8 cellular contexts compared by ENCODE assay signal in the genomic region with DNA sequence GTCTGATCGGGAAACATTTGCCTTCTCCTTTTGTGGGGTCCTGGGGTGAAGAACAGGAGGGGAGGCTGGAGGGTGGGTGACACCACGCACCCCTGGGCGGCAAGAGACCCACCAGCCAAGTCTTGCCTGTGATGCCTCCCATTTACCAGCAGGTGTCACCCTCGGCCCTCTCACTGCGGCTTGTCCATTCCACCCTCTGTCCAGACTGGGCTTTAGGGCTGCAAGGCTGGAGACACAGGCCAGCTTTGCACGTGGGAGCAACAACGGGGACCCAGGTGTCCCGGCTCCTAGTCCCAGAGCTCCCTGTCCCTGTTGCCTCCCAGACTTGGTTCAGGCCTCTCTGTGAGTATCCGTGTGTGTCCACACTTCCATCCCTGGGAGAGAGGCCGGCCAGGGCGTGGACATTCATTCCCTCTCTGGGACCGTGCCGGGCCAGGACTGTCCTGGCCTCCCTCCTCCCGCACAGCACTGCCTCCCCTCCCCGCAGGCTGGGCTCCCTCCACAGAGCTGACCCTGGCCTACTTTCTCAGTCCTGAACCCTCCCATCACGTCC.
DNase-seq lines count a peak whose midpoint lies in the region; ATAC-seq and TF ChIP-seq lines count a peak whose summit lies in the region.

No MANE protein-coding gene starts in this region.

- H3K27ac ChIP-seq in brain microvascular endothelial cell, result no peak overlapping the region

- no peak for ATAC-seq in GM19324 (IDR thresholded peaks at IDR 0.05; ENCODE audit: low FRiP score, unreplicated experiment)

- DNase-seq in GM12864 (ENCODE audit: low read depth) (peak; percentile 19), NCI-H1092 (lab: John Stamatoyannopoulos, UW) (peak; percentile 34), UCSD-AML1 (lab: John Stamatoyannopoulos, UW; ENCODE audit: unreplicated experiment) (peak; percentile 24), brain microvascular endothelial cell (peak; percentile 34), iris pigment epithelial cell (ENCODE audit: low read depth) (peak; percentile 52), OCI-M2 (lab: John Stamatoyannopoulos, UW; ENCODE audit: unreplicated experiment) (no peak)
- peak; percentile 27 to 51 (median 28) for DNase-seq in stimulated activated CD4-positive, alpha-beta T cell treated with anti-CD3 and anti-CD28 coated beads, Interleukin-12 subunit alpha, Interleukin-12 subunit beta, amount 100 ng/mL, for 48 hours (ENCODE audit: low read depth in 2 of 3, low spot score in 1 of 3)

- no peaks in the 10 kb centered on the region for H3K27me3 ChIP-seq in brain microvascular endothelial cell (replicated peaks)

- TF ChIP-seq CTCF in GM12864 (IDR thresholded peaks at IDR 0.05; ENCODE audit: low read depth, low read length, missing control alignments), result peak; percentile 100
- peak; percentile 98 for TF ChIP-seq CTCF in brain microvascular endothelial cell (IDR thresholded peaks at IDR 0.05; ENCODE audit: low read depth, low read length, missing control alignments)

- in situ Hi-C loops in brain microvascular endothelial cell (cut with HindIII; ENCODE audit: low pct_ligation_motif_present, low sequenced_read_pairs), result loop anchor here (25.0 kb wide), 2 partner anchors 145 to 355 kb away; no protein-coding TSS in a partner anchor

- no peaks in the 10 kb centered on the region for H3K36me3 ChIP-seq in brain microvascular endothelial cell (replicated peaks)

- H3K4me3 ChIP-seq in GM12864 (ENCODE audit: low read depth, low read length), result no peak overlapping the region
- no peak overlapping the region for H3K4me3 ChIP-seq in brain microvascular endothelial cell (ENCODE audit: low read depth, low read length)
